Comparison of ENCODE assay signal across 33 cellular contexts in genomic region chr18:79928563-79928960, GRCh38. TPM values are rescaled to one million over a fixed set of nuclear protein-coding genes. Genes with fewer than 3 reads are reported as not detected.
DNase-seq lines count a peak whose midpoint lies in the region; ATAC-seq and TF ChIP-seq lines count a peak whose summit lies in the region.
"Had no signal": no experiment of that assay in that cellular context is flagged by ENCODE, and none has a peak within 500 bp of the region (broad histone marks: within the 10 kb centered on the region; RNA-seq: fewer than 3 reads in every experiment).

No MANE protein-coding gene starts in this region.

- H3K27ac ChIP-seq in lower lobe of right lung (no peak overlapping the region), spleen (no peak overlapping the region)
- H3K27ac ChIP-seq: esophagus muscularis mucosa, thoracic aorta had no signal

- H3K4me3 ChIP-seq in lower lobe of right lung (no peak overlapping the region), spleen (no peak overlapping the region)
- H3K4me3 ChIP-seq: esophagus muscularis mucosa, thoracic aorta had no signal

- peaks cover 0 to 1% (median 0%) of the 10 kb centered on the region in 3 donors for H3K27me3 Mint-ChIP-seq in CD14-positive monocyte (ENCODE audit: low read depth in 3 of 3)
- no peaks in the 10 kb centered on the region; the same call in 1 of the 2 replicates for H3K27me3 Mint-ChIP-seq in WTC11 (ENCODE audit: low read depth)
- H3K27me3 Mint-ChIP-seq: activated naive CD8-positive, alpha-beta T cell treated with anti-CD3 and anti-CD28 coated beads, Interleukin-2, amount 50 U/mL, for 24 hours; activated T-cell treated with anti-CD3 and anti-CD28 coated beads, Interleukin-2, amount 50 U/mL, for 24 hours; B cell; central memory CD8-positive, alpha-beta T cell; IgD-negative memory B cell had no signal

- CTCF ChIA-PET in WTC11 (lab: Charles Lee) = no interaction called here

- H3K4me3 Mint-ChIP-seq in CD14-positive monocyte (no peak overlapping the region), WTC11 (no peak overlapping the region)
- H3K4me3 Mint-ChIP-seq: activated naive CD8-positive, alpha-beta T cell treated with anti-CD3 and anti-CD28 coated beads, Interleukin-2, amount 50 U/mL, for 24 hours; activated T-cell treated with anti-CD3 and anti-CD28 coated beads, Interleukin-2, amount 50 U/mL, for 24 hours; B cell; CD8-positive, alpha-beta T cell; central memory CD8-positive, alpha-beta T cell; IgD-negative memory B cell; natural killer cell had no signal

- H3K9me3 Mint-ChIP-seq in CD14-positive monocyte (peaks cover 62 to 80% (median 73%) of the 10 kb centered on the region in 7 donors), WTC11 (peaks cover 43% of the 10 kb centered on the region)

- ATAC-seq in WTC11 (no peak), lower lobe of right lung (no peak), GM18873 (IDR thresholded peaks at IDR 0.05; ENCODE audit: low FRiP score, unreplicated experiment) (no peak), HG02588 (IDR thresholded peaks at IDR 0.05; ENCODE audit: unreplicated experiment) (no peak), HG02571 (IDR thresholded peaks at IDR 0.05; ENCODE audit: unreplicated experiment) (no peak)
- ATAC-seq: activated naive CD8-positive, alpha-beta T cell treated with anti-CD3 and anti-CD28 coated beads, Interleukin-2, amount 50 U/mL, for 24 hours; CD8-positive, alpha-beta T cell; HCT116; natural killer cell; Panc1 had no signal

- no peaks in the 10 kb centered on the region for H3K27me3 ChIP-seq in lower lobe of right lung (ENCODE audit: low read depth)
- no peaks in the 10 kb centered on the region for H3K27me3 ChIP-seq in spleen (replicated peaks in 1 of 7)
- H3K27me3 ChIP-seq: esophagus muscularis mucosa had no signal

- POLR2A ChIA-PET in WTC11 (lab: Charles Lee) = no interaction called here

- H3K36me3 ChIP-seq in lower lobe of right lung = peaks cover 24% of the 10 kb centered on the region
- peaks cover 5 to 100% (median 37%) of the 10 kb centered on the region in 6 donors for H3K36me3 ChIP-seq in spleen

- TF ChIP-seq POLR2A in spleen (IDR thresholded peaks at IDR 0.05) = no peak

- H3K9me3 ChIP-seq in lower lobe of right lung = peaks cover 41% of the 10 kb centered on the region
- peaks cover 18 to 60% (median 51%) of the 10 kb centered on the region in 8 donors for H3K9me3 ChIP-seq in spleen

- H3K4me1 ChIP-seq in lower lobe of right lung (peaks cover 8% of the 10 kb centered on the region), spleen (peaks cover 0 to 13% (median 0%) of the 10 kb centered on the region in 6 donors)

- no peak overlapping the region for H3K27ac Mint-ChIP-seq in CD14-positive monocyte
- H3K27ac Mint-ChIP-seq in WTC11 = no peak overlapping the region
- H3K27ac Mint-ChIP-seq: activated naive CD8-positive, alpha-beta T cell treated with anti-CD3 and anti-CD28 coated beads, Interleukin-2, amount 50 U/mL, for 24 hours; activated T-cell treated with anti-CD3 and anti-CD28 coated beads, Interleukin-2, amount 50 U/mL, for 24 hours; B cell; CD8-positive, alpha-beta T cell; IgD-negative memory B cell had no signal

- no peaks in the 10 kb centered on the region for H3K4me1 Mint-ChIP-seq in CD14-positive monocyte
- H3K4me1 Mint-ChIP-seq in WTC11 = peaks cover 11% of the 10 kb centered on the region
- H3K4me1 Mint-ChIP-seq: activated naive CD8-positive, alpha-beta T cell treated with anti-CD3 and anti-CD28 coated beads, Interleukin-2, amount 50 U/mL, for 24 hours; B cell had no signal

- H3K36me3 Mint-ChIP-seq in CD14-positive monocyte (peaks cover 84 to 96% of the 10 kb centered on the region in 2 donors), WTC11 (peaks cover 32% of the 10 kb centered on the region)

- no peak for TF ChIP-seq CTCF in CD14-positive monocyte (IDR thresholded peaks at IDR 0.05)
- TF ChIP-seq CTCF in WTC11 (IDR thresholded peaks at IDR 0.05) = no peak
- TF ChIP-seq CTCF in lower lobe of right lung (IDR thresholded peaks at IDR 0.05) = no peak
- TF ChIP-seq CTCF in spleen (IDR thresholded peaks at IDR 0.05 in 8 of 11, conservative IDR thresholded peaks at IDR 0.05 in 3 of 11) = no peak

- DNase-seq in CD14-positive monocyte (ENCODE audit: low spot score) = peak; percentile 25
- DNase-seq in WTC11 (ENCODE audit: low spot score) = peak; percentile 6
- peak; percentile 12 for DNase-seq in lower lobe of right lung
- peak; percentile 44 for DNase-seq in spleen
- no peak for DNase-seq in NK-92 treated with Interleukin-12 subunit alpha and Interleukin-12 subunit beta, amount 100 ng/mL, for 24 hours (lab: John Stamatoyannopoulos, UW)
- DNase-seq: ACHN; activated CD4-positive, alpha-beta T cell treated with anti-CD3 and anti-CD28 coated beads for 4 hours; activated naive CD8-positive, alpha-beta T cell treated with anti-CD3 and anti-CD28 coated beads, Interleukin-2, amount 50 U/mL, for 24 hours; activated T-cell treated with anti-CD3 and anti-CD28 coated beads, Interleukin-2, amount 50 U/mL, for 24 hours; dermis blood vessel endothelial cell; EL; foreskin fibroblast; MV-4-11; natural killer cell; NCI-H1436; NCI-H2081; NCI-H226; NCI-H526 treated with DMSO at 0.1 percent for 48 hours; nucleus accumbens; SHP77 treated with DMSO at 0.1 percent for 48 hours; small intestine; stimulated activated naive CD4-positive, alpha-beta T cell treated with Interleukin-2 at 50 U/mL for 16 hours had no signal

- intact Hi-C loops in CD14-positive monocyte (cut with micrococcal nuclease) (no loop called here), lower lobe of right lung (cut with DNase I) (no loop called here), spleen (cut with DNase I; ENCODE audit: low total_unique reads) (no loop called here)

- 95 to 99% (median 97%) methylated on average over 3 to 9 of the region's 9 CpGs for WGBS in spleen, 5 donors

TF ChIP-seq in WTC11, 78 proteins besides CTCF, POLR2A, EP300 and RAD21:
- TF ChIP-seq MXD4 (CRISPR knock-in tag; IDR thresholded peaks at IDR 0.05; ENCODE audit: borderline replicate concordance) = no peak
- TF ChIP-seq ZNF671 (CRISPR knock-in tag; IDR thresholded peaks at IDR 0.05) = no peak
TF ChIP-seq in WTC11: peak in this region for 0.

RNA-seq across cellular contexts. Expression of gene SLC66A2, which starts 22.9 kb away (rescaled TPM):
- 10 to 100 TPM; 26.8 to 33.8 TPM for polyA plus RNA-seq in CD14-positive monocyte
- total RNA-seq in WTC11 (2021) = 15.1 to 20.9 TPM (median 18.6 TPM) in 3 replicates
- total RNA-seq in lower lobe of right lung = 54.2 TPM
- 10 to 100 TPM; 40.9 to 61.9 (median 51.1) TPM for total RNA-seq in spleen
- 10 to 100 TPM; 28.7 to 53.9 (median 33.4) TPM for polyA plus RNA-seq in spleen

RNA-seq across cellular contexts. Expression of gene HSBP1L1, which starts 35.9 kb away (rescaled TPM):
- 10 to 100 TPM in 1 of 2 donors, 1 to 10 TPM in 1; 2.5 to 10.8 TPM for polyA plus RNA-seq in CD14-positive monocyte
- 1.4 to 1.7 TPM (median 1.6 TPM) in 3 replicates for total RNA-seq in WTC11 (2021)
- total RNA-seq in lower lobe of right lung = 46.6 TPM
- 10 to 100 TPM; 10.3 to 36.4 (median 20.1) TPM for total RNA-seq in spleen
- polyA plus RNA-seq in spleen = 10 to 100 TPM; 10.0 to 21.5 (median 15.8) TPM

RNA-seq across cellular contexts. Expression of gene TXNL4A, which starts 59.8 kb away (rescaled TPM):
- 100 to 1,000 TPM; 150 to 192 TPM for polyA plus RNA-seq in CD14-positive monocyte
- 144 to 157 TPM (median 148 TPM) in 3 replicates for total RNA-seq in WTC11 (2021)
- total RNA-seq in lower lobe of right lung = 78.7 TPM
- total RNA-seq in spleen = 10 to 100 TPM; 20.7 to 76.5 (median 63.9) TPM
- polyA plus RNA-seq in spleen = 10 to 100 TPM; 75.2 to 98.5 (median 80.9) TPM
